Comparison of ENCODE assay signal across 14 cellular contexts in genomic region chr20:10940941-10941340, GRCh38.
DNase-seq lines count a peak whose midpoint lies in the region; ATAC-seq and TF ChIP-seq lines count a peak whose summit lies in the region.
"Had no signal": no experiment of that assay in that cellular context is flagged by ENCODE, and none has a peak within 500 bp of the region (broad histone marks: within the 10 kb centered on the region; RNA-seq: fewer than 3 reads in every experiment).

No MANE protein-coding gene starts in this region.

- DNase-seq in GM20000 (ENCODE audit: low spot score): peak; percentile 65
- no peak for DNase-seq in right lobe of liver
- no peak for DNase-seq in NCI-H1694 (lab: John Stamatoyannopoulos, UW)
- no peak for DNase-seq in RWPE1 (ENCODE audit: low spot score)
- no peak for DNase-seq in mesothelial cell of epicardium (ENCODE audit: low spot score in 2 of 2, unreplicated experiment in 2 of 2)
- DNase-seq: adrenal gland; BE2C; NCI-H1436; NK-92 treated with Interleukin-12 subunit alpha and Interleukin-12 subunit beta, amount 100 ng/mL, for 24 hours had no signal

- no peaks in the 10 kb centered on the region for H3K4me1 ChIP-seq in right lobe of liver
- H3K4me1 ChIP-seq: adrenal gland, BE2C had no signal

- TF ChIP-seq CTCF in GM20000 (IDR thresholded peaks at IDR 0.05; ENCODE audit: extremely low read depth, missing control alignments): no peak
- TF ChIP-seq CTCF in right lobe of liver (IDR thresholded peaks at IDR 0.05): no peak
- TF ChIP-seq CTCF in RWPE1 (conservative IDR thresholded peaks at IDR 0.05; ENCODE audit: low read depth): no peak
- TF ChIP-seq CTCF in mesothelial cell of epicardium (IDR thresholded peaks at IDR 0.05; ENCODE audit: unreplicated experiment): no peak

- no peak for TF ChIP-seq POLR2A in right lobe of liver (IDR thresholded peaks at IDR 0.05)

- no peak overlapping the region for H3K4me3 Mint-ChIP-seq in mesothelial cell of epicardium
- H3K4me3 Mint-ChIP-seq: T-helper 2 cell treated with Interferon-gamma antibody and Interleukin-4, amounts not matched to agents 5 μg/mL and 100 μg/mL, for 36 hours had no signal

- intact Hi-C loops in right lobe of liver (cut with DNase I): no loop called here

- no peaks in the 10 kb centered on the region for H3K36me3 ChIP-seq in right lobe of liver
- H3K36me3 ChIP-seq: adrenal gland, BE2C, neutrophil had no signal

- H3K27ac ChIP-seq in right lobe of liver: no peak overlapping the region
- H3K27ac ChIP-seq in RWPE1: no peak overlapping the region
- H3K27ac ChIP-seq: adrenal gland, neutrophil had no signal

- H3K9me3 ChIP-seq in right lobe of liver: no peaks in the 10 kb centered on the region
- H3K9me3 ChIP-seq: adrenal gland, BE2C, neutrophil had no signal

- H3K4me1 Mint-ChIP-seq in mesothelial cell of epicardium: no peaks in the 10 kb centered on the region

- H3K27me3 Mint-ChIP-seq in mesothelial cell of epicardium (ENCODE audit: low read depth): no peaks in the 10 kb centered on the region

- ATAC-seq in GM18517 (IDR thresholded peaks at IDR 0.05; ENCODE audit: unreplicated experiment) (peak; percentile 88), HG02938 (IDR thresholded peaks at IDR 0.05; ENCODE audit: unreplicated experiment) (peak; percentile 97), HG03558 (IDR thresholded peaks at IDR 0.05; ENCODE audit: extremely low read depth, unreplicated experiment) (peak; percentile 94), right lobe of liver (no peak)

- no peak overlapping the region for H3K4me3 ChIP-seq in right lobe of liver
- H3K4me3 ChIP-seq: adrenal gland had no signal

- peaks cover 6% of the 10 kb centered on the region for H3K9me3 Mint-ChIP-seq in mesothelial cell of epicardium
- H3K9me3 Mint-ChIP-seq: T-helper 2 cell treated with Interferon-gamma antibody and Interleukin-4, amounts not matched to agents 5 μg/mL and 100 μg/mL, for 36 hours had no signal

- POLR2A ChIA-PET in RWPE1 (lab: Yijun Ruan, JAX; ENCODE audit: low non-redundant PET): no interaction called here

- CTCF ChIA-PET in RWPE1 (lab: Yijun Ruan, JAX): no interaction called here

- H3K27me3 ChIP-seq in right lobe of liver: no peaks in the 10 kb centered on the region
- H3K27me3 ChIP-seq: adrenal gland, BE2C, neutrophil had no signal

- H3K27ac Mint-ChIP-seq in mesothelial cell of epicardium: no peak overlapping the region
- H3K27ac Mint-ChIP-seq: T-helper 2 cell treated with Interferon-gamma antibody and Interleukin-4, amounts not matched to agents 5 μg/mL and 100 μg/mL, for 36 hours had no signal

- 71% methylated on average over 4 of the region's 4 CpGs for WGBS in right lobe of liver (ENCODE audit: insufficient coverage, low coverage, low lambda C conversion rate, missing lambda C conversion rate)

- no peaks in the 10 kb centered on the region for H3K36me3 Mint-ChIP-seq in mesothelial cell of epicardium

Comparison
In these comparisons a context has a peak if more than half of its experiments do, and no peak if none do; other contexts are left out.
1. ATAC-seq: peak in GM18517 (single experiment), HG02938 (single experiment) and HG03558 (single experiment); none in right lobe of liver (0 of 4).